ENCODE assay signal across 1 cellular context in the genomic region with DNA sequence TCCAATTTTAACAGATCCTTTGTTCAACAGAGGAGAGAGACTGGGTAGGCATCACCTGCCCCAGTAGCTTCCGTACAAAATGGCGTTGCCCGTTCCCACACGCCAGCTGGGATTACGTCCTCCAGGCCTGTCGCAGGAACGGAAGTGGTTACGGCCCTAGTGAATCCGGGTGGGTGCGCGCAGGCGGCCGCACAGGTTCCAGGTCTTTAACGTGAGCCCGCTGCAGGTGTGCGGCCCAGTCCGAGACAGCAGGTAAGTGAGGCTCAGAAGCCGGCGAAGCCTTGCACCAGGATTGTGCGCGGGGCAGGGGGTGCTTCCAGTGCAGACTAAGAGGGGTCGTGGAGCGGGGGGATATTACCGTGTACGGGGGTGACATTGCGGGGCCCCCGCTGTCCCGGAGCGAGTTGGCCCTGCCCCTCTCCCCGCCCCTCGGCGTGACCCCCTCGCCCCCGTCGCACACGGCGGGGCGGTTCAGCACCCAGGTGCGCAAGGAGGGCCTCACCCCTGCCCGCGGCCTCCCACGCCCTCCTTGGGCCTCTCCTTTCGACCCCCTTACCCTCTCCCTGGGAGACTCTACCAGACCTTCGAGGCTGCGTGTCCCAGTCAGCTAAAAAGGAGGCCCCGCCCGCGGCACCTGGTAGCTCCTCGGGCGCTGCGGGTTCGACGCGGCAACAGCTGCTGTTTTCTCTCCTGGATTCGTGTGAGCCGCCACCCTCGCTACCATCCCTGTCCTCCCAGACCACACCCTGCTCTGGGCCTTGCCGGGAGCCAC.
TF ChIP-seq lines count a peak whose summit lies in the region.

A gene with protein sequence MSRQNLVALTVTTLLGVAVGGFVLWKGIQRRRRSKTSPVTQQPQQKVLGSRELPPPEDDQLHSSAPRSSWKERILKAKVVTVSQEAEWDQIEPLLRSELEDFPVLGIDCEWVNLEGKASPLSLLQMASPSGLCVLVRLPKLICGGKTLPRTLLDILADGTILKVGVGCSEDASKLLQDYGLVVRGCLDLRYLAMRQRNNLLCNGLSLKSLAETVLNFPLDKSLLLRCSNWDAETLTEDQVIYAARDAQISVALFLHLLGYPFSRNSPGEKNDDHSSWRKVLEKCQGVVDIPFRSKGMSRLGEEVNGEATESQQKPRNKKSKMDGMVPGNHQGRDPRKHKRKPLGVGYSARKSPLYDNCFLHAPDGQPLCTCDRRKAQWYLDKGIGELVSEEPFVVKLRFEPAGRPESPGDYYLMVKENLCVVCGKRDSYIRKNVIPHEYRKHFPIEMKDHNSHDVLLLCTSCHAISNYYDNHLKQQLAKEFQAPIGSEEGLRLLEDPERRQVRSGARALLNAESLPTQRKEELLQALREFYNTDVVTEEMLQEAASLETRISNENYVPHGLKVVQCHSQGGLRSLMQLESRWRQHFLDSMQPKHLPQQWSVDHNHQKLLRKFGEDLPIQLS (plus strand): TSS at position 159 of the 772 bp plus-strand sequence. CDS start 17,973 bp downstream, outside the sequence.

TF ChIP-seq in HepG2, 621 proteins besides CTCF, POLR2A, EP300 and RAD21 (continued from another document and continues in another):
- TF ChIP-seq, protein P1, sequence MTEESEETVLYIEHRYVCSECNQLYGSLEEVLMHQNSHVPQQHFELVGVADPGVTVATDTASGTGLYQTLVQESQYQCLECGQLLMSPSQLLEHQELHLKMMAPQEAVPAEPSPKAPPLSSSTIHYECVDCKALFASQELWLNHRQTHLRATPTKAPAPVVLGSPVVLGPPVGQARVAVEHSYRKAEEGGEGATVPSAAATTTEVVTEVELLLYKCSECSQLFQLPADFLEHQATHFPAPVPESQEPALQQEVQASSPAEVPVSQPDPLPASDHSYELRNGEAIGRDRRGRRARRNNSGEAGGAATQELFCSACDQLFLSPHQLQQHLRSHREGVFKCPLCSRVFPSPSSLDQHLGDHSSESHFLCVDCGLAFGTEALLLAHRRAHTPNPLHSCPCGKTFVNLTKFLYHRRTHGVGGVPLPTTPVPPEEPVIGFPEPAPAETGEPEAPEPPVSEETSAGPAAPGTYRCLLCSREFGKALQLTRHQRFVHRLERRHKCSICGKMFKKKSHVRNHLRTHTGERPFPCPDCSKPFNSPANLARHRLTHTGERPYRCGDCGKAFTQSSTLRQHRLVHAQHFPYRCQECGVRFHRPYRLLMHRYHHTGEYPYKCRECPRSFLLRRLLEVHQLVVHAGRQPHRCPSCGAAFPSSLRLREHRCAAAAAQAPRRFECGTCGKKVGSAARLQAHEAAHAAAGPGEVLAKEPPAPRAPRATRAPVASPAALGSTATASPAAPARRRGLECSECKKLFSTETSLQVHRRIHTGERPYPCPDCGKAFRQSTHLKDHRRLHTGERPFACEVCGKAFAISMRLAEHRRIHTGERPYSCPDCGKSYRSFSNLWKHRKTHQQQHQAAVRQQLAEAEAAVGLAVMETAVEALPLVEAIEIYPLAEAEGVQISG (CRISPR knock-in tag; IDR thresholded peaks at IDR 0.05) = peak; percentile 98
- TF ChIP-seq, protein P2, sequence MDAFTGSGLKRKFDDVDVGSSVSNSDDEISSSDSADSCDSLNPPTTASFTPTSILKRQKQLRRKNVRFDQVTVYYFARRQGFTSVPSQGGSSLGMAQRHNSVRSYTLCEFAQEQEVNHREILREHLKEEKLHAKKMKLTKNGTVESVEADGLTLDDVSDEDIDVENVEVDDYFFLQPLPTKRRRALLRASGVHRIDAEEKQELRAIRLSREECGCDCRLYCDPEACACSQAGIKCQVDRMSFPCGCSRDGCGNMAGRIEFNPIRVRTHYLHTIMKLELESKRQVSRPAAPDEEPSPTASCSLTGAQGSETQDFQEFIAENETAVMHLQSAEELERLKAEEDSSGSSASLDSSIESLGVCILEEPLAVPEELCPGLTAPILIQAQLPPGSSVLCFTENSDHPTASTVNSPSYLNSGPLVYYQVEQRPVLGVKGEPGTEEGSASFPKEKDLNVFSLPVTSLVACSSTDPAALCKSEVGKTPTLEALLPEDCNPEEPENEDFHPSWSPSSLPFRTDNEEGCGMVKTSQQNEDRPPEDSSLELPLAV (CRISPR knock-in tag; conservative IDR thresholded peaks at IDR 0.05; ENCODE audit: low read depth) = no peak
- TF ChIP-seq, protein P3, sequence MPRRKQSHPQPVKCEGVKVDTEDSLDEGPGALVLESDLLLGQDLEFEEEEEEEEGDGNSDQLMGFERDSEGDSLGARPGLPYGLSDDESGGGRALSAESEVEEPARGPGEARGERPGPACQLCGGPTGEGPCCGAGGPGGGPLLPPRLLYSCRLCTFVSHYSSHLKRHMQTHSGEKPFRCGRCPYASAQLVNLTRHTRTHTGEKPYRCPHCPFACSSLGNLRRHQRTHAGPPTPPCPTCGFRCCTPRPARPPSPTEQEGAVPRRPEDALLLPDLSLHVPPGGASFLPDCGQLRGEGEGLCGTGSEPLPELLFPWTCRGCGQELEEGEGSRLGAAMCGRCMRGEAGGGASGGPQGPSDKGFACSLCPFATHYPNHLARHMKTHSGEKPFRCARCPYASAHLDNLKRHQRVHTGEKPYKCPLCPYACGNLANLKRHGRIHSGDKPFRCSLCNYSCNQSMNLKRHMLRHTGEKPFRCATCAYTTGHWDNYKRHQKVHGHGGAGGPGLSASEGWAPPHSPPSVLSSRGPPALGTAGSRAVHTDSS (CRISPR knock-in tag; conservative IDR thresholded peaks at IDR 0.05) = 0 out of 2 replicates have a peak, but pooled peaks have one; percentile 34
- TF ChIP-seq ZNF678 (CRISPR knock-in tag; IDR thresholded peaks at IDR 0.05) (no peak), KAT8 (CRISPR knock-in tag; IDR thresholded peaks at IDR 0.05) (peak; percentile 96), ZNF138 (CRISPR knock-in tag; IDR thresholded peaks at IDR 0.05; ENCODE audit: low read depth) (0 out of 2 replicates have a peak, but pooled peaks have one; percentile 63), STAG1 (CRISPR knock-in tag; IDR thresholded peaks at IDR 0.05) (no peak), HMGA1 (CRISPR knock-in tag; conservative IDR thresholded peaks at IDR 0.05) (no peak), JARID2 (CRISPR knock-in tag; IDR thresholded peaks at IDR 0.05; ENCODE audit: insufficient replicate concordance) (no peak), ZNF251 (CRISPR knock-in tag; IDR thresholded peaks at IDR 0.05) (peak; percentile 68; the same call in 1 of the 2 replicates), ZNF83 (CRISPR knock-in tag; IDR thresholded peaks at IDR 0.05; ENCODE audit: borderline replicate concordance) (no peak), ZNF709 (CRISPR knock-in tag; IDR thresholded peaks at IDR 0.05) (peak; percentile 81), ATF7-NPFF (CRISPR knock-in tag; IDR thresholded peaks at IDR 0.05; ENCODE audit: low read depth) (no peak), MXD4 (CRISPR knock-in tag; IDR thresholded peaks at IDR 0.05) (no peak; the same call in 1 of the 2 replicates), EEA1 (CRISPR knock-in tag; IDR thresholded peaks at IDR 0.05; ENCODE audit: borderline replicate concordance) (peak; percentile 22; the same call in 1 of the 2 replicates), ZNF839 (CRISPR knock-in tag; IDR thresholded peaks at IDR 0.05; ENCODE audit: borderline replicate concordance) (peak; percentile 60; the same call in 1 of the 2 replicates), ADNP (CRISPR knock-in tag; IDR thresholded peaks at IDR 0.05) (no peak), TCF7 (IDR thresholded peaks at IDR 0.05; ENCODE audit: low read depth) (no peak), ZNF44 (CRISPR knock-in tag; IDR thresholded peaks at IDR 0.05) (no peak; the same call in 1 of the 2 replicates), YEATS4 (CRISPR knock-in tag; IDR thresholded peaks at IDR 0.05; ENCODE audit: borderline replicate concordance) (peak; percentile 94), ZNF160 (CRISPR knock-in tag; IDR thresholded peaks at IDR 0.05) (peak; percentile 88), RELA (CRISPR knock-in tag; IDR thresholded peaks at IDR 0.05) (no peak), HES4 (CRISPR knock-in tag; IDR thresholded peaks at IDR 0.05; ENCODE audit: borderline replicate concordance) (no peak; the same call in 1 of the 2 replicates), SIX1 (CRISPR knock-in tag; IDR thresholded peaks at IDR 0.05; ENCODE audit: borderline replicate concordance) (0 out of 2 replicates have a peak, but pooled peaks have one; percentile 10), THAP11 (CRISPR knock-in tag; IDR thresholded peaks at IDR 0.05) (peak; percentile 92), TBX2 (CRISPR knock-in tag; IDR thresholded peaks at IDR 0.05; ENCODE audit: borderline replicate concordance) (peak; percentile 53; the same call in 1 of the 2 replicates), CHD4 (IDR thresholded peaks at IDR 0.05; ENCODE audit: borderline replicate concordance, low read length) (no peak), ZNF746 (CRISPR knock-in tag; IDR thresholded peaks at IDR 0.05) (no peak; the same call in 1 of the 2 replicates), FLYWCH1 (CRISPR knock-in tag; IDR thresholded peaks at IDR 0.05) (no peak), MAFF (IDR thresholded peaks at IDR 0.05; ENCODE audit: low read depth, low read length) (0 out of 2 replicates have a peak, but pooled peaks have one; percentile 4), ZNF749 (CRISPR knock-in tag; IDR thresholded peaks at IDR 0.05; ENCODE audit: borderline replicate concordance) (peak; percentile 23; the same call in 1 of the 2 replicates), MEIS1 (CRISPR knock-in tag; IDR thresholded peaks at IDR 0.05; ENCODE audit: borderline replicate concordance) (peak; percentile 56; the same call in 1 of the 2 replicates), TP53 (CRISPR knock-in tag; conservative IDR thresholded peaks at IDR 0.05) (peak; percentile 71)
- TF ChIP-seq, protein P4, sequence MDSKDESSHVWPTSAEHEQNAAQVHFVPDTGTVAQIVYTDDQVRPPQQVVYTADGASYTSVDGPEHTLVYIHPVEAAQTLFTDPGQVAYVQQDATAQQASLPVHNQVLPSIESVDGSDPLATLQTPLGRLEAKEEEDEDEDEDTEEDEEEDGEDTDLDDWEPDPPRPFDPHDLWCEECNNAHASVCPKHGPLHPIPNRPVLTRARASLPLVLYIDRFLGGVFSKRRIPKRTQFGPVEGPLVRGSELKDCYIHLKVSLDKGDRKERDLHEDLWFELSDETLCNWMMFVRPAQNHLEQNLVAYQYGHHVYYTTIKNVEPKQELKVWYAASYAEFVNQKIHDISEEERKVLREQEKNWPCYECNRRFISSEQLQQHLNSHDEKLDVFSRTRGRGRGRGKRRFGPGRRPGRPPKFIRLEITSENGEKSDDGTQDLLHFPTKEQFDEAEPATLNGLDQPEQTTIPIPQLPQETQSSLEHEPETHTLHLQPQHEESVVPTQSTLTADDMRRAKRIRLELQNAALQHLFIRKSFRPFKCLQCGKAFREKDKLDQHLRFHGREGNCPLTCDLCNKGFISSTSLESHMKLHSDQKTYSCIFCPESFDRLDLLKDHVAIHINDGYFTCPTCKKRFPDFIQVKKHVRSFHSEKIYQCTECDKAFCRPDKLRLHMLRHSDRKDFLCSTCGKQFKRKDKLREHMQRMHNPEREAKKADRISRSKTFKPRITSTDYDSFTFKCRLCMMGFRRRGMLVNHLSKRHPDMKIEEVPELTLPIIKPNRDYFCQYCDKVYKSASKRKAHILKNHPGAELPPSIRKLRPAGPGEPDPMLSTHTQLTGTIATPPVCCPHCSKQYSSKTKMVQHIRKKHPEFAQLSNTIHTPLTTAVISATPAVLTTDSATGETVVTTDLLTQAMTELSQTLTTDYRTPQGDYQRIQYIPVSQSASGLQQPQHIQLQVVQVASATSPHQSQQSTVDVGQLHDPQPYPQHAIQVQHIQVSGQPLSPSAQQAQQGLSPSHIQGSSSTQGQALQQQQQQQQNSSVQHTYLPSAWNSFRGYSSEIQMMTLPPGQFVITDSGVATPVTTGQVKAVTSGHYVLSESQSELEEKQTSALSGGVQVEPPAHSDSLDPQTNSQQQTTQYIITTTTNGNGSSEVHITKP (CRISPR knock-in tag; IDR thresholded peaks at IDR 0.05; ENCODE audit: low read depth) = peak; percentile 63; the same call in 1 of the 2 replicates
- TF ChIP-seq, protein P5, sequence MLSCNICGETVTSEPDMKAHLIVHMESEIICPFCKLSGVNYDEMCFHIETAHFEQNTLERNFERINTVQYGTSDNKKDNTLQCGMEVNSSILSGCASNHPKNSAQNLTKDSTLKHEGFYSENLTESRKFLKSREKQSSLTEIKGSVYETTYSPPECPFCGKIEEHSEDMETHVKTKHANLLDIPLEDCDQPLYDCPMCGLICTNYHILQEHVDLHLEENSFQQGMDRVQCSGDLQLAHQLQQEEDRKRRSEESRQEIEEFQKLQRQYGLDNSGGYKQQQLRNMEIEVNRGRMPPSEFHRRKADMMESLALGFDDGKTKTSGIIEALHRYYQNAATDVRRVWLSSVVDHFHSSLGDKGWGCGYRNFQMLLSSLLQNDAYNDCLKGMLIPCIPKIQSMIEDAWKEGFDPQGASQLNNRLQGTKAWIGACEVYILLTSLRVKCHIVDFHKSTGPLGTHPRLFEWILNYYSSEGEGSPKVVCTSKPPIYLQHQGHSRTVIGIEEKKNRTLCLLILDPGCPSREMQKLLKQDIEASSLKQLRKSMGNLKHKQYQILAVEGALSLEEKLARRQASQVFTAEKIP (CRISPR knock-in tag; IDR thresholded peaks at IDR 0.05; ENCODE audit: borderline replicate concordance) = no peak
- TF ChIP-seq, protein P6, sequence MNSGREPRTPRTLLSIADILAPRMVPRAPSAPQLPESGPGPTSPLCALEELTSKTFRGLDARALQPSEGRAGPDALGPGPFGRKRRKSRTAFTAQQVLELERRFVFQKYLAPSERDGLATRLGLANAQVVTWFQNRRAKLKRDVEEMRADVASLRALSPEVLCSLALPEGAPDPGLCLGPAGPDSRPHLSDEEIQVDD (CRISPR knock-in tag; IDR thresholded peaks at IDR 0.05; ENCODE audit: borderline replicate concordance) = no peak
- TF ChIP-seq, protein P7, sequence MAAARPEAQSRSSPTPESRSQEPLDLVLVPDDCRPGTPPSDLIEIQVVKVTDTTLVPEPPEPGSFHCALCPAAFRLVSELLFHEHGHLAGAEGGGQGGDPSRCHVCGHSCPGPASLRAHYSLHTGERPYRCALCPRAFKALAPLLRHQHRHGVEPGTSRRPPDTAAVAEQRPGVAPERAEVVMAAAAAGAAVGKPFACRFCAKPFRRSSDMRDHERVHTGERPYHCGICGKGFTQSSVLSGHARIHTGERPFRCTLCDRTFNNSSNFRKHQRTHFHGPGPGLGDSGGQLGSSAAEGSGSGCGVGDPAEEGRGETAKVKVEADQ (CRISPR knock-in tag; IDR thresholded peaks at IDR 0.05; ENCODE audit: borderline replicate concordance) = peak; percentile 76; the same call in 1 of the 2 replicates
